ENCODE assay signal across 1 cellular context in the genomic region with DNA sequence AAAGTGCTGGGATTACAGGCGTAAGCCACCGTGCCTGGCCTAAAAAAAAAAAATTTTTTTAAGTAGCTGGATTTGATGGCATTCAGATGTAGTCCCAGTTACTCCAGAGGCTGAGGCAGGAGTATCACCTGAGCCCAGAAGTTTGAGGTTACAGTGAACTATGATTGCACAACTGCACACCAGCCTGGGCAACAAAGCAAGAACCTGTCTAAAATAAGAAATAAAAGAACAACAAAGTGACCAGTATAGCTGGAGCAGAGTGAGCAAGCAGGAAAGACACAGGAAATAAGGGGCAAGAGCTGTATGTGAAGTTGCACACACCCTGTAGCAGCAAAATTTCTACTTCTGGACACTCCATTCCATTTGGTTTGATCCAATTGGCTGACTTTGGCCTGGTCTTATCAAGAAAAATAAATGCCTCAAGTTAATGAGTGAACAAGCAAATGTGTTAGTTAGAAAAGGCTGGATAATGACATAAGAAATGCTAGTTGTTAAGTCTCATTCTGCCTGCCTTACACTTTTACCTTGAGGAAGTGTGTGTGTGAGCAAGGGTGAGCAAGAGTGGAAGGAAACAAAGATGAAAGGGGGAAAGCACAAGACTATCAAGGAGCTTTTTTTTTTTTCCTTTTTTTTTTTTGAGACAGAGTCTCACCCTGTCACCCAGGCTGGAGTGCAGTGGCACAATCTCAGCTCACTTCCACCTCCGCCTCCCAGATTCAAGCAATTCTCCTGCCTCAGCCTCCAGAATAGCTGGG.
TF ChIP-seq lines count a peak whose summit lies in the region.

No MANE protein-coding gene starts in this region.

TF ChIP-seq in IMR-90, 13 proteins besides CTCF, POLR2A, EP300 and RAD21:
- TF ChIP-seq MXI1 (IDR thresholded peaks at IDR 0.05; ENCODE audit: borderline replicate concordance, low read depth, low read length), result no peak
- TF ChIP-seq FOS (IDR thresholded peaks at IDR 0.05; ENCODE audit: low read depth, low read length), result no peak
- TF ChIP-seq, protein P1, sequence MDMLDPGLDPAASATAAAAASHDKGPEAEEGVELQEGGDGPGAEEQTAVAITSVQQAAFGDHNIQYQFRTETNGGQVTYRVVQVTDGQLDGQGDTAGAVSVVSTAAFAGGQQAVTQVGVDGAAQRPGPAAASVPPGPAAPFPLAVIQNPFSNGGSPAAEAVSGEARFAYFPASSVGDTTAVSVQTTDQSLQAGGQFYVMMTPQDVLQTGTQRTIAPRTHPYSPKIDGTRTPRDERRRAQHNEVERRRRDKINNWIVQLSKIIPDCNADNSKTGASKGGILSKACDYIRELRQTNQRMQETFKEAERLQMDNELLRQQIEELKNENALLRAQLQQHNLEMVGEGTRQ (IDR thresholded peaks at IDR 0.05; ENCODE audit: low read depth, low read length), result no peak
- peak; percentile 56 for TF ChIP-seq CEBPB (IDR thresholded peaks at IDR 0.05; ENCODE audit: low read depth, low read length)
- no peak for TF ChIP-seq MAFK (IDR thresholded peaks at IDR 0.05; ENCODE audit: low read depth, low read length)
